In the genomic region with DNA sequence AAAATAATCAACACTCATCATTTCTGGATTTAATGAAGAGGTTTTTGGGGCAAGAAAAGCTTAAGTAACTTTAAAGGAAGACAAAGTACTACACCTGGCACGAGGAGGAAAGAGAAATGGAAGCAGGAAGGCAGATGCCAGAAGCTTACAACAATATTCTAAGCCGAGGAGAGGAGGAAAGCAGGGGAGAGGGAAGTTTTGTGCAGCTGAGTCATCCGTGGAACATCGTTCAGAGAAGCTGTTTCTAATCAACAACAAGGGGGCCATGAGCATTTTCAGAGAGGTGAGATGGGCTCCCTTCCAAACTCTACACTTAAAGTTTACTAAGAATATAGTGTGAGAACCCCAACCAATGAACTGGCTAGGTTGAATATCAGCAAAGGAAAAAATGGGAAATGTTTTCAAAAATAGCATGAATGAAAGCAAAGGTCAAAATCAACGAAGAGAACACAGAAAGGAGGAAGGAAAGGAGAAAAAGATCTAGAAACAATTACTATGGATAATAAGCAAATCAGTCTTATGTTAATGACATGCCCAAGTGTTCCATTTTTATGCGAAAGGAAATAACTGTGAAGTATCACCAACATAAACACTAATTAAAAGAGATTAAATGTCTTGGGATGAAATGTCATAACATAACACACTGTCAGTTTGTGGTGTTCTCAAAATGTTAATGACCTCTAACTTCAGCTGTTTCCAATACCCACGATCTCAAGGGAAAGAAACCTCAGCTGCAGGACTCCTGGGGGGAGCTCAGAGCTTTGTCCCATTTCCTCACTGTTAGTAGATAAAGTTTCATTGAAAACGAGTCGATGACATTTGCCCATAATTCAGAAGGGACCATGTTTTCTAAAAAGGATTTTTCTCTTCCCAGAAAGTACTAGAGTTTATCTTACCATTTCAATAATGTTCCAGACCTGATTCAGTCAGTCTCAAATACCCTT, we compare ENCODE assay signal across 11 cellular contexts.
DNase-seq lines count a peak whose midpoint lies in the region; TF ChIP-seq lines count a peak whose summit lies in the region.
"Had no signal": no experiment of that assay in that cellular context is flagged by ENCODE, and none has a peak within 500 bp of the region (broad histone marks: within the 10 kb centered on the region; RNA-seq: fewer than 3 reads in every experiment).

No MANE protein-coding gene starts in this region.

- DNase-seq in CD1c-positive myeloid dendritic cell (ENCODE audit: extremely low spot score) (peak; percentile 5), osteoblast (ENCODE audit: insufficient read length, low spot score, missing footprints) (peak; percentile 79), hypothalamus (lab: John Stamatoyannopoulos, UW) (no peak), Kasumi-1 (lab: John Stamatoyannopoulos, UW) (no peak), immature natural killer cell (no peak)
- no peak for DNase-seq in activated naive CD4-positive, alpha-beta T cell treated with anti-CD3 and anti-CD28 coated beads, Interleukin-2, amount 10 ng/mL, durations not matched to agents 7 days and 5 days
- DNase-seq: activated gamma-delta T cell, NCI-H1048, NCI-H748 treated with DMSO at 0.1 percent for 48 hours had no signal

- intact Hi-C loops in dendritic cell treated with granulocyte-macrophage colony-stimulating factor and Interleukin-4, amounts not matched to agents 40 ng/mL and 50 ng/mL, for 4 days (cut with micrococcal nuclease) = no loop called here

- H3K36me3 ChIP-seq in osteoblast (ENCODE audit: insufficient read depth, low read length) = no peaks in the 10 kb centered on the region

- H3K9me3 Mint-ChIP-seq in dendritic cell treated with granulocyte-macrophage colony-stimulating factor and Interleukin-4, amounts not matched to agents 40 ng/mL and 50 ng/mL, for 4 days = no peaks in the 10 kb centered on the region
- H3K9me3 Mint-ChIP-seq in activated naive CD4-positive, alpha-beta T cell treated with anti-CD3 and anti-CD28 coated beads, Interleukin-2, amount 10 ng/mL, durations not matched to agents 7 days and 5 days = peaks cover 1% of the 10 kb centered on the region
- H3K9me3 Mint-ChIP-seq in immature natural killer cell = peaks cover 0 to 9% (median under 1%) of the 10 kb centered on the region in 6 donors

- peaks cover 22% of the 10 kb centered on the region for H3K4me1 Mint-ChIP-seq in dendritic cell treated with granulocyte-macrophage colony-stimulating factor and Interleukin-4, amounts not matched to agents 40 ng/mL and 50 ng/mL, for 4 days (ENCODE audit: low read depth)
- no peaks in the 10 kb centered on the region for H3K4me1 Mint-ChIP-seq in activated naive CD4-positive, alpha-beta T cell treated with anti-CD3 and anti-CD28 coated beads, Interleukin-2, amount 10 ng/mL, durations not matched to agents 7 days and 5 days
- no peaks in the 10 kb centered on the region for H3K4me1 Mint-ChIP-seq in immature natural killer cell

- H3K27ac Mint-ChIP-seq in dendritic cell treated with granulocyte-macrophage colony-stimulating factor and Interleukin-4, amounts not matched to agents 40 ng/mL and 50 ng/mL, for 4 days = peak overlapping the region; percentile 23
- no peak overlapping the region for H3K27ac Mint-ChIP-seq in activated naive CD4-positive, alpha-beta T cell treated with anti-CD3 and anti-CD28 coated beads, Interleukin-2, amount 10 ng/mL, durations not matched to agents 7 days and 5 days
- no peak overlapping the region for H3K27ac Mint-ChIP-seq in immature natural killer cell

- no peaks in the 10 kb centered on the region for H3K9me3 ChIP-seq in osteoblast (ENCODE audit: low read depth, low read length)

- CTCF ChIA-PET in activated naive CD4-positive, alpha-beta T cell treated with anti-CD3 and anti-CD28 coated beads, Interleukin-2, amount 10 ng/mL, durations not matched to agents 7 days and 5 days (lab: Charles Lee) = no interaction called here

- H2AFZ ChIP-seq in osteoblast (ENCODE audit: low read length) = peak overlapping the region; percentile 52

- no peaks in the 10 kb centered on the region for H3K27me3 Mint-ChIP-seq in dendritic cell treated with granulocyte-macrophage colony-stimulating factor and Interleukin-4, amounts not matched to agents 40 ng/mL and 50 ng/mL, for 4 days
- H3K27me3 Mint-ChIP-seq in activated naive CD4-positive, alpha-beta T cell treated with anti-CD3 and anti-CD28 coated beads, Interleukin-2, amount 10 ng/mL, durations not matched to agents 7 days and 5 days = no peaks in the 10 kb centered on the region
- peaks cover 0 to under 1% (median 0%) of the 10 kb centered on the region in 3 donors for H3K27me3 Mint-ChIP-seq in immature natural killer cell (ENCODE audit: low read depth in 3 of 3)

- no peak for TF ChIP-seq CTCF in osteoblast (IDR thresholded peaks at IDR 0.05; ENCODE audit: extremely low read depth, low read depth, low read length)

- H3K27ac ChIP-seq in osteoblast (ENCODE audit: low read depth, low read length) = peak overlapping the region; percentile 4

- no peaks in the 10 kb centered on the region for H4K20me1 ChIP-seq in osteoblast (ENCODE audit: insufficient read depth, low read length)

- peak overlapping the region; percentile 40 for H3K4me3 ChIP-seq in osteoblast (ENCODE audit: insufficient read depth, low read length)

- H3K4me1 ChIP-seq in osteoblast (ENCODE audit: insufficient read depth, low read length) = peaks cover 15% of the 10 kb centered on the region

- no peaks in the 10 kb centered on the region for H3K79me2 ChIP-seq in osteoblast (ENCODE audit: insufficient read depth, low read length)

- H3K27me3 ChIP-seq in osteoblast (ENCODE audit: insufficient read depth, low read length) = no peaks in the 10 kb centered on the region

- H3K36me3 Mint-ChIP-seq in dendritic cell treated with granulocyte-macrophage colony-stimulating factor and Interleukin-4, amounts not matched to agents 40 ng/mL and 50 ng/mL, for 4 days (ENCODE audit: low read depth) = no peaks in the 10 kb centered on the region
- H3K36me3 Mint-ChIP-seq in activated naive CD4-positive, alpha-beta T cell treated with anti-CD3 and anti-CD28 coated beads, Interleukin-2, amount 10 ng/mL, durations not matched to agents 7 days and 5 days = no peaks in the 10 kb centered on the region
- peaks cover 0 to 3% (median 0%) of the 10 kb centered on the region in 3 donors for H3K36me3 Mint-ChIP-seq in immature natural killer cell

- peak overlapping the region; percentile 64 for H3K4me2 ChIP-seq in osteoblast (ENCODE audit: insufficient read depth, low read length)

- no peak overlapping the region for H3K4me3 Mint-ChIP-seq in dendritic cell treated with granulocyte-macrophage colony-stimulating factor and Interleukin-4, amounts not matched to agents 40 ng/mL and 50 ng/mL, for 4 days
- H3K4me3 Mint-ChIP-seq in activated naive CD4-positive, alpha-beta T cell treated with anti-CD3 and anti-CD28 coated beads, Interleukin-2, amount 10 ng/mL, durations not matched to agents 7 days and 5 days = no peak overlapping the region
- no peak overlapping the region for H3K4me3 Mint-ChIP-seq in immature natural killer cell

TF ChIP-seq in PFSK-1, 5 proteins besides CTCF, POLR2A, EP300 and RAD21:
- TF ChIP-seq FOXP2 (optimal IDR thresholded peaks at IDR 0.05; ENCODE audit: borderline replicate concordance, extremely low read depth, extremely low read length, insufficient read depth) = peak; percentile 24
- no peak for TF ChIP-seq SIN3A (IDR thresholded peaks at IDR 0.05; ENCODE audit: borderline replicate concordance, insufficient read depth, low read length)
- no peak for TF ChIP-seq TAF1 (IDR thresholded peaks at IDR 0.05; ENCODE audit: borderline replicate concordance, insufficient read depth, low read length)
- TF ChIP-seq POLR2AphosphoS5 (IDR thresholded peaks at IDR 0.05; ENCODE audit: low read depth, low read length) = no peak
- TF ChIP-seq, protein P1, sequence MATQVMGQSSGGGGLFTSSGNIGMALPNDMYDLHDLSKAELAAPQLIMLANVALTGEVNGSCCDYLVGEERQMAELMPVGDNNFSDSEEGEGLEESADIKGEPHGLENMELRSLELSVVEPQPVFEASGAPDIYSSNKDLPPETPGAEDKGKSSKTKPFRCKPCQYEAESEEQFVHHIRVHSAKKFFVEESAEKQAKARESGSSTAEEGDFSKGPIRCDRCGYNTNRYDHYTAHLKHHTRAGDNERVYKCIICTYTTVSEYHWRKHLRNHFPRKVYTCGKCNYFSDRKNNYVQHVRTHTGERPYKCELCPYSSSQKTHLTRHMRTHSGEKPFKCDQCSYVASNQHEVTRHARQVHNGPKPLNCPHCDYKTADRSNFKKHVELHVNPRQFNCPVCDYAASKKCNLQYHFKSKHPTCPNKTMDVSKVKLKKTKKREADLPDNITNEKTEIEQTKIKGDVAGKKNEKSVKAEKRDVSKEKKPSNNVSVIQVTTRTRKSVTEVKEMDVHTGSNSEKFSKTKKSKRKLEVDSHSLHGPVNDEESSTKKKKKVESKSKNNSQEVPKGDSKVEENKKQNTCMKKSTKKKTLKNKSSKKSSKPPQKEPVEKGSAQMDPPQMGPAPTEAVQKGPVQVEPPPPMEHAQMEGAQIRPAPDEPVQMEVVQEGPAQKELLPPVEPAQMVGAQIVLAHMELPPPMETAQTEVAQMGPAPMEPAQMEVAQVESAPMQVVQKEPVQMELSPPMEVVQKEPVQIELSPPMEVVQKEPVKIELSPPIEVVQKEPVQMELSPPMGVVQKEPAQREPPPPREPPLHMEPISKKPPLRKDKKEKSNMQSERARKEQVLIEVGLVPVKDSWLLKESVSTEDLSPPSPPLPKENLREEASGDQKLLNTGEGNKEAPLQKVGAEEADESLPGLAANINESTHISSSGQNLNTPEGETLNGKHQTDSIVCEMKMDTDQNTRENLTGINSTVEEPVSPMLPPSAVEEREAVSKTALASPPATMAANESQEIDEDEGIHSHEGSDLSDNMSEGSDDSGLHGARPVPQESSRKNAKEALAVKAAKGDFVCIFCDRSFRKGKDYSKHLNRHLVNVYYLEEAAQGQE (IDR thresholded peaks at IDR 0.05; ENCODE audit: insufficient read depth in 1 of 2, low read depth in 2 of 2, low read length in 2 of 2) = no peak
TF ChIP-seq in PFSK-1: peak in this region for 1.

Comparison
In these comparisons a context has a peak if more than half of its experiments do, and no peak if none do; other contexts are left out.
1. DNase-seq: peak in CD1c-positive myeloid dendritic cell (single experiment) and osteoblast (single experiment); none in hypothalamus (0 of 51), Kasumi-1 (0 of 2), activated naive CD4-positive, alpha-beta T cell treated with anti-CD3 and anti-CD28 coated beads, Interleukin-2, amount 10 ng/mL, durations not matched to agents 7 days and 5 days (single experiment) and immature natural killer cell (0 of 3).